ENCODE assay signal across 25 cellular contexts in the genomic region with DNA sequence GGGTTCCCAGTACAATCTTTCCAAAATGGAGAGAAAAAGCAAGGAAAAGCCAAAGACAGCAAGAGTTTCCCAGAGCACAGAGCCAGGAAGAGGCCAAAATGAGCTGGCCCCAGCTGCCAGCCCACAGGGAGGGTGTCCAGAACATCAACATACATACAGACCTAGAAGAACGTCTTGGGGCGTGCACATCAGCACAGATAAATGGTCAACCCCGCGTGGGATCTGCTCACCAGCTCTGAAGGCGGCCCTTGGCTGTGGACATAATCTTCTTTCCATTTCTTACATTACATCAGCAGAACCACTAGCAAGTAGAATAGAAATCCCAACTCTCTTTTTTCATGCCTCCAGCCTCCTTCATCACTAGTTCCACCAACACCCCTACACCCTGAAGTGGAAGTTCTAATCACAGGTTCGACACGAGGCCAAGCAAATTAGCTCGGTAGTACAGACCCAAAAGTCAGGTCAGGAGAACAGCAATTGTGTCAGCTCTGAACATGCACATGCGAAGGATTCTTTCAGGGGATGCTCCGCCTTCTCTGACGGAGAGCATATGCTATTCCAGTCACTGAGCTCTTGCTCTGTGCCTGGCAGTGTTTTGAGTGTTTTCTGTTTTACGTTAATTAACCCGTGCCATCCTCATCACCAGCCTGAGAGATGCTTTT. TPM values are rescaled to one million over a fixed set of nuclear protein-coding genes. Genes with fewer than 3 reads are reported as not detected.
A peak's percentile ranks its signal among the peaks of the same experiment; 100 is the strongest.
DNase-seq lines count a peak whose midpoint lies in the region; ATAC-seq, FAIRE-seq and TF ChIP-seq lines count a peak whose summit lies in the region.
"Had no signal": no experiment of that assay in that cellular context is flagged by ENCODE, and none has a peak within 500 bp of the region (broad histone marks: within the 10 kb centered on the region; RNA-seq: fewer than 3 reads in every experiment).

No MANE protein-coding gene starts in this region.

- no peak for TF ChIP-seq EP300 in H1 (IDR thresholded peaks at IDR 0.05; ENCODE audit: borderline replicate concordance in 1 of 2, low read depth in 2 of 2, low read length in 2 of 2)
- no peak for TF ChIP-seq EP300 in suprapubic skin (IDR thresholded peaks at IDR 0.05)

- H3K4ac ChIP-seq in H1 (replicated peaks; ENCODE audit: insufficient read length, low read depth, low read length): no peak overlapping the region

- DNase-seq in DMS 273 (lab: John Stamatoyannopoulos, UW; ENCODE audit: unreplicated experiment): peak; percentile 70
- no peak for DNase-seq in DMS 273 treated with DMSO at 0.1 percent for 48 hours (lab: John Stamatoyannopoulos, UW)
- DNase-seq in H1 (ENCODE audit: low read depth in 1 of 2, low spot score in 2 of 2): no peak
- peak; percentile 43 to 47 for DNase-seq in suprapubic skin (ENCODE audit: low spot score in 2 of 2)
- DNase-seq in NOMO-1 (lab: John Stamatoyannopoulos, UW; ENCODE audit: unreplicated experiment in 2 of 2): no peak
- DNase-seq in effector memory CD8-positive, alpha-beta T cell: no peak
- DNase-seq: activated B cell treated with CpG ODN at 0.5 μM for 24 hours; activated CD8-positive, alpha-beta T cell treated with anti-CD3 and anti-CD28 coated beads, Interleukin-2, amount 10 ng/mL, durations not matched to agents 7 days and 5 days; activated T-cell treated with anti-CD3 and anti-CD28 coated beads, Interleukin-2, amount 50 U/mL, for 72 hours; Kasumi-1; NCI-H1092; NCI-H526 treated with DMSO at 0.1 percent for 48 hours; occipital lobe; right lobe of liver; stimulated activated CD4-positive, alpha-beta T cell treated with anti-CD3 and anti-CD28 coated beads, Interleukin-2, amount 100 ng/mL, for 48 hours; stimulated activated naive CD8-positive, alpha-beta T cell treated with anti-CD3 and anti-CD28 coated beads, Interleukin-15, amount 100 ng/mL, for 72 hours; upper lobe of right lung had no signal

- H3K4me3 ChIP-seq in H1 (ENCODE audit: extremely low read depth in 1 of 4, insufficient read depth in 2 of 4, low read depth in 3 of 4, low read length in 4 of 4) (no peak overlapping the region), mucosa of rectum (ENCODE audit: low read length in 2 of 2) (no peak overlapping the region), suprapubic skin (no peak overlapping the region)
- H3K4me3 ChIP-seq: mucosa of descending colon, right lobe of liver, SJSA1, upper lobe of right lung had no signal

- H3K9ac ChIP-seq in H1 (replicated peaks in 1 of 4; ENCODE audit: extremely low read depth in 1 of 4, low read depth in 3 of 4, low read length in 3 of 4) (no peak overlapping the region), mucosa of rectum (ENCODE audit: low read depth in 1 of 2, low read length in 2 of 2) (no peak overlapping the region)

- TF ChIP-seq POLR2A in H1 (IDR thresholded peaks at IDR 0.05; ENCODE audit: control extremely low read depth in 1 of 2, low read depth in 2 of 2, low read length in 2 of 2): no peak
- TF ChIP-seq POLR2A in suprapubic skin (IDR thresholded peaks at IDR 0.05): no peak

- H3K4me1 ChIP-seq in H1 (replicated peaks in 1 of 4; ENCODE audit: control insufficient read depth in 3 of 4, insufficient read depth in 4 of 4, low read length in 3 of 4): peaks cover 20 to 35% (median 31%) of the 10 kb centered on the region in 4 experiments
- peaks cover 61 to 90% of the 10 kb centered on the region in 2 donors for H3K4me1 ChIP-seq in mucosa of rectum (ENCODE audit: control insufficient read depth in 2 of 2, insufficient read depth in 2 of 2, low read length in 2 of 2)
- peaks cover 88% of the 10 kb centered on the region for H3K4me1 ChIP-seq in suprapubic skin
- H3K4me1 ChIP-seq: SJSA1 had no signal

- 90% methylated on average over 13 of the region's 13 CpGs; no CpG with 5 or more reads in 1 of the 2 experiments for WGBS in H1 (ENCODE audit: extremely low coverage in 1 of 2, insufficient coverage in 1 of 2, insufficient read length in 1 of 2, insufficient replicate concordance in 2 of 2, low coverage in 1 of 2, low lambda C conversion rate in 2 of 2, missing lambda C conversion rate in 1 of 2), 2 experiments
- 51% methylated on average over 13 of the region's 13 CpGs for WGBS in suprapubic skin

- H2BK20ac ChIP-seq in H1 (ENCODE audit: low read length): 0 out of 2 replicates have a peak overlapping the region, but pooled peaks have one; percentile 19

- H3K36me3 ChIP-seq in H1 (ENCODE audit: control insufficient read depth in 2 of 4, insufficient read depth in 4 of 4, low read length in 3 of 4) (no peaks in the 10 kb centered on the region), mucosa of rectum (ENCODE audit: control insufficient read depth in 2 of 2, insufficient read depth in 2 of 2, low read length in 2 of 2) (no peaks in the 10 kb centered on the region), suprapubic skin (no peaks in the 10 kb centered on the region)
- H3K36me3 ChIP-seq: right lobe of liver, SJSA1, upper lobe of right lung had no signal

- H2AK5ac ChIP-seq in H1 (ENCODE audit: low read depth, low read length): no peak overlapping the region

- H3K9me3 ChIP-seq in H1 (ENCODE audit: insufficient read depth in 2 of 2, low read depth in 1 of 2, low read length in 1 of 2) (no peaks in the 10 kb centered on the region), mucosa of rectum (ENCODE audit: control insufficient read depth in 2 of 2, low read length in 2 of 2) (no peaks in the 10 kb centered on the region), suprapubic skin (no peaks in the 10 kb centered on the region)
- H3K9me3 ChIP-seq: mucosa of descending colon, right lobe of liver, SJSA1, upper lobe of right lung had no signal

- H3K27ac Mint-ChIP-seq in effector memory CD8-positive, alpha-beta T cell: no peak overlapping the region
- H3K27ac Mint-ChIP-seq: activated B cell treated with CpG ODN at 0.5 μM for 24 hours; activated CD8-positive, alpha-beta T cell treated with anti-CD3 and anti-CD28 coated beads, Interleukin-2, amount 10 ng/mL, durations not matched to agents 7 days and 5 days; activated naive CD8-positive, alpha-beta T cell; activated T-cell treated with anti-CD3 and anti-CD28 coated beads, Interleukin-2, amount 50 U/mL, for 72 hours; stimulated activated naive CD8-positive, alpha-beta T cell treated with anti-CD3 and anti-CD28 coated beads, Interleukin-15, amount 100 ng/mL, for 72 hours had no signal

- H2AFZ ChIP-seq in H1 (ENCODE audit: low read length): no peak overlapping the region

- POLR2A ChIA-PET in H1 (lab: Charles Lee; ENCODE audit: partially characterized antibody): interaction anchor here (1.0 to 3.2 kb wide), 3 partner anchors 15 to 20 kb away, joined by 3 to 8 read pairs (median 3); a partner anchor contains a TSS

- H2BK120ac ChIP-seq in H1 (replicated peaks; ENCODE audit: low read depth, low read length): no peak overlapping the region

- no peaks in the 10 kb centered on the region for H3K79me1 ChIP-seq in H1 (ENCODE audit: low read depth, low read length)

- no peak for FAIRE-seq in H1 (lab: Jason Lieb, UNC)
- FAIRE-seq: D721Med, frontal cortex had no signal

- no peak overlapping the region for H3K56ac ChIP-seq in H1 (replicated peaks; ENCODE audit: insufficient read length, low read depth, low read length)

- H3K9me3 Mint-ChIP-seq in effector memory CD8-positive, alpha-beta T cell: no peaks in the 10 kb centered on the region
- H3K9me3 Mint-ChIP-seq: activated B cell treated with CpG ODN at 0.5 μM for 24 hours; activated T-cell treated with anti-CD3 and anti-CD28 coated beads, Interleukin-2, amount 50 U/mL, for 72 hours; stimulated activated naive CD8-positive, alpha-beta T cell treated with anti-CD3 and anti-CD28 coated beads, Interleukin-15, amount 100 ng/mL, for 72 hours had no signal

- no peak for ATAC-seq in GM18868 (IDR thresholded peaks at IDR 0.05; ENCODE audit: unreplicated experiment)
- no peak for ATAC-seq in effector memory CD8-positive, alpha-beta T cell (replicated peaks)
- ATAC-seq: activated CD8-positive, alpha-beta T cell treated with anti-CD3 and anti-CD28 coated beads, Interleukin-2, amount 10 ng/mL, durations not matched to agents 7 days and 5 days; activated T-cell treated with anti-CD3 and anti-CD28 coated beads, Interleukin-2, amount 50 U/mL, for 72 hours; right lobe of liver; stimulated activated naive CD8-positive, alpha-beta T cell treated with anti-CD3 and anti-CD28 coated beads, Interleukin-15, amount 100 ng/mL, for 72 hours; upper lobe of right lung had no signal

- peak overlapping the region in 1 of 2 experiments; percentile 47; a peak in 1 of 4 replicates for H3K4me2 ChIP-seq in H1 (ENCODE audit: insufficient read depth in 1 of 2, low read depth in 2 of 2, low read length in 2 of 2)

- H4K91ac ChIP-seq in H1 (replicated peaks; ENCODE audit: insufficient read length, low read length): no peak overlapping the region

- H3K79me2 ChIP-seq in H1 (ENCODE audit: control insufficient read depth in 1 of 2, insufficient read depth in 2 of 2, low read length in 2 of 2): no peaks in the 10 kb centered on the region

- no peak overlapping the region for H4K8ac ChIP-seq in H1 (ENCODE audit: extremely low read depth, insufficient read depth, low read length)

- no peaks in the 10 kb centered on the region for H3K27me3 Mint-ChIP-seq in effector memory CD8-positive, alpha-beta T cell
- H3K27me3 Mint-ChIP-seq: activated naive CD8-positive, alpha-beta T cell; stimulated activated naive CD8-positive, alpha-beta T cell treated with anti-CD3 and anti-CD28 coated beads, Interleukin-15, amount 100 ng/mL, for 72 hours had no signal

- H3K4me3 Mint-ChIP-seq in effector memory CD8-positive, alpha-beta T cell: no peak overlapping the region
- H3K4me3 Mint-ChIP-seq: activated B cell treated with CpG ODN at 0.5 μM for 24 hours; activated CD8-positive, alpha-beta T cell treated with anti-CD3 and anti-CD28 coated beads, Interleukin-2, amount 10 ng/mL, durations not matched to agents 7 days and 5 days; activated naive CD8-positive, alpha-beta T cell; activated T-cell treated with anti-CD3 and anti-CD28 coated beads, Interleukin-2, amount 50 U/mL, for 72 hours; stimulated activated naive CD8-positive, alpha-beta T cell treated with anti-CD3 and anti-CD28 coated beads, Interleukin-15, amount 100 ng/mL, for 72 hours had no signal

- H3K23ac ChIP-seq in H1 (ENCODE audit: insufficient read length): no peak overlapping the region

- H4K5ac ChIP-seq in H1 (ENCODE audit: insufficient read length, low read depth, low read length): no peak overlapping the region

- H3K36me3 Mint-ChIP-seq in effector memory CD8-positive, alpha-beta T cell (ENCODE audit: insufficient read depth): no peaks in the 10 kb centered on the region
- H3K36me3 Mint-ChIP-seq: activated naive CD8-positive, alpha-beta T cell had no signal

- H3K4me1 Mint-ChIP-seq in effector memory CD8-positive, alpha-beta T cell (ENCODE audit: low read depth in 2 of 2): no peaks in the 10 kb centered on the region
- H3K4me1 Mint-ChIP-seq: activated B cell treated with CpG ODN at 0.5 μM for 24 hours; stimulated activated naive CD8-positive, alpha-beta T cell treated with anti-CD3 and anti-CD28 coated beads, Interleukin-15, amount 100 ng/mL, for 72 hours had no signal

- no peaks in the 10 kb centered on the region for H3K27me3 ChIP-seq in H1 (replicated peaks in 1 of 4; ENCODE audit: control insufficient read depth in 3 of 4, extremely low read depth in 1 of 4, insufficient read depth in 3 of 4, low read length in 3 of 4)
- H3K27me3 ChIP-seq in mucosa of rectum (ENCODE audit: control insufficient read depth in 2 of 2, insufficient read depth in 2 of 2, low read length in 2 of 2): no peaks in the 10 kb centered on the region
- H3K27me3 ChIP-seq in suprapubic skin: no peaks in the 10 kb centered on the region
- H3K27me3 ChIP-seq: right lobe of liver, SJSA1, upper lobe of right lung had no signal

- H2BK5ac ChIP-seq in H1 (ENCODE audit: low read depth, low read length): no peak overlapping the region

- H3K23me2 ChIP-seq in H1 (ENCODE audit: low read depth, low read length): peaks cover 5% of the 10 kb centered on the region; the same call in 1 of the 2 replicates

- H4K20me1 ChIP-seq in H1 (replicated peaks in 1 of 2; ENCODE audit: control insufficient read depth in 1 of 2, insufficient read depth in 2 of 2, low read length in 2 of 2): no peaks in the 10 kb centered on the region

- peak overlapping the region; percentile 61; the same call in 1 of the 2 replicates for H2BK15ac ChIP-seq in H1 (ENCODE audit: low read length)

- H2BK12ac ChIP-seq in H1 (ENCODE audit: low read depth, low read length): peak overlapping the region; percentile 18; the same call in 1 of the 2 replicates

- CTCF ChIA-PET in H1 (lab: Charles Lee; ENCODE audit: partially characterized antibody): interaction anchor here (0.7 to 3.5 kb wide), 13 partner anchors 8 to 153 kb away, joined by 3 to 10 read pairs (median 4); no protein-coding TSS in a partner anchor

- H3K27ac ChIP-seq in H1 (ENCODE audit: low read depth, low read length): no peak overlapping the region
- peak overlapping the region; percentile 17 to 33 for H3K27ac ChIP-seq in mucosa of rectum (ENCODE audit: low read depth in 2 of 2, low read length in 2 of 2)
- no peak overlapping the region for H3K27ac ChIP-seq in suprapubic skin
- H3K27ac ChIP-seq: 22Rv1, right lobe of liver, SJSA1, upper lobe of right lung had no signal

- TF ChIP-seq RAD21 in H1 (IDR thresholded peaks at IDR 0.05 in 1 of 2, conservative IDR thresholded peaks at IDR 0.05 in 1 of 2; ENCODE audit: low read depth in 2 of 2, low read length in 2 of 2): no peak

- TF ChIP-seq CTCF in H1 (IDR thresholded peaks at IDR 0.05; ENCODE audit: control extremely low read depth in 1 of 3, insufficient read depth in 1 of 3, low read depth in 1 of 3, low read length in 3 of 3) (no peak), suprapubic skin (IDR thresholded peaks at IDR 0.05) (no peak)

- no peak overlapping the region for H3K14ac ChIP-seq in H1 (ENCODE audit: insufficient read length)

- no peak overlapping the region for H3K18ac ChIP-seq in H1 (ENCODE audit: extremely low read depth, low read length)

RNA-seq across cellular contexts. Expression of a gene that starts 16.4 kb away (rescaled TPM):
- 15.3 and 16.3 TPM in 2 replicates for total RNA-seq in H1 (2021; fragmentation: NEBNext Ultra II Directional; extraction: Animal tissue kit (Norgen Biotek cat#: 25700))
- polyA plus RNA-seq in H1 (2011; rRNA removed): 5.4 and 7.9 TPM in 2 replicates
- 8.8 TPM for polyA plus RNA-seq in H1 (2011; cell fraction: cytosol; rRNA removed)
- 18.7 TPM for polyA plus RNA-seq in H1 (2011; cell fraction: nucleus; rRNA removed)
- 7.5 to 10.9 TPM (median 9.6 TPM) in 4 replicates for polyA plus RNA-seq in H1 (2012, experiment 1 of 2)
- 5.7 TPM for polyA plus RNA-seq in H1 (2012, experiment 2 of 2)
- polyA plus RNA-seq in H1 (2013, experiment 1 of 2): 6.2 TPM
- polyA plus RNA-seq in H1 (2013, experiment 2 of 2): 6.0 TPM
- polyA minus RNA-seq in H1 (2011; rRNA and poly(A)+ RNA removed): 5.6 TPM in 2 replicates
- 7.1 TPM for polyA minus RNA-seq in H1 (2011; cell fraction: cytosol; rRNA and poly(A)+ RNA removed)
- 4.9 TPM for polyA minus RNA-seq in H1 (2011; cell fraction: nucleus; rRNA and poly(A)+ RNA removed)
- 10 to 100 TPM; 55.7 to 71.8 (median 66.8) TPM for total RNA-seq in suprapubic skin

Comparison
In these comparisons a context has a peak if more than half of its experiments do, and no peak if none do; other contexts are left out.
1. DNase-seq: peak in DMS 273 (single experiment) and suprapubic skin (2 of 2); none in DMS 273 treated with DMSO at 0.1 percent for 48 hours (single experiment), H1 (0 of 2), NOMO-1 (0 of 2) and effector memory CD8-positive, alpha-beta T cell (0 of 3).
2. H3K27ac ChIP-seq: peak in mucosa of rectum (2 of 2); none in H1 (single experiment) and suprapubic skin (single experiment).